ENCODE assay signal across 8 cellular contexts in genomic region chr11:118928870-118929495, GRCh38. TPM values are rescaled to one million over a fixed set of nuclear protein-coding genes. Genes with fewer than 3 reads are reported as not detected.
DNase-seq lines count a peak whose midpoint lies in the region; ATAC-seq and TF ChIP-seq lines count a peak whose summit lies in the region.

No MANE protein-coding gene starts in this region.

- DNase-seq in NCI-H2029 (lab: John Stamatoyannopoulos, UW) (peak; percentile 74), NCI-H2029 treated with DMSO at 0.1 percent for 48 hours (lab: John Stamatoyannopoulos, UW) (no peak), T1000 (lab: John Stamatoyannopoulos, UW) (peak; percentile 35), dorsolateral prefrontal cortex (peak in 1 of 10 donors; percentile 57), lung (ENCODE audit: low spot score) (no peak), suprapubic skin (ENCODE audit: low spot score in 2 of 2) (peak; percentile 86 to 88)
- DNase-seq in Jurkat, Clone E6-1 (ENCODE audit: low read depth, low spot score), result no peak

- H3K36me3 ChIP-seq in lung (ENCODE audit: control insufficient read depth in 2 of 2, insufficient read depth in 2 of 2, low read length in 2 of 2) (no peaks in the 10 kb centered on the region), suprapubic skin (no peaks in the 10 kb centered on the region)

- TF ChIP-seq EP300 in suprapubic skin (IDR thresholded peaks at IDR 0.05), result no peak

- TF ChIP-seq POLR2A in suprapubic skin (IDR thresholded peaks at IDR 0.05), result no peak

- no peaks in the 10 kb centered on the region for H3K9me3 ChIP-seq in lung (ENCODE audit: control insufficient read depth in 2 of 2, insufficient read depth in 1 of 2, low read length in 1 of 2)
- H3K9me3 ChIP-seq in suprapubic skin, result no peaks in the 10 kb centered on the region

- H3K4me1 ChIP-seq in lung (ENCODE audit: control insufficient read depth in 2 of 2, insufficient read depth in 2 of 2, low read length in 2 of 2) (peaks cover 0 to 6% of the 10 kb centered on the region in 2 donors), suprapubic skin (peaks cover 56% of the 10 kb centered on the region)

- peak in 5 of 56 donors; percentile 4 to 32 (median 10) for TF ChIP-seq CTCF in dorsolateral prefrontal cortex (IDR thresholded peaks at IDR 0.05 in 54 of 56, conservative IDR thresholded peaks at IDR 0.05 in 2 of 56; ENCODE audit: low read depth in 1 of 56, partially characterized antibody in 56 of 56)
- TF ChIP-seq CTCF in lung (IDR thresholded peaks at IDR 0.05; ENCODE audit: control extremely low read depth, extremely low read depth), result no peak
- TF ChIP-seq CTCF in suprapubic skin (IDR thresholded peaks at IDR 0.05), result no peak

- ATAC-seq in lung (ENCODE audit: insufficient read depth, low FRiP score) (peak; percentile 15), HG02623 (IDR thresholded peaks at IDR 0.05; ENCODE audit: unreplicated experiment) (no peak)

- H3K27ac ChIP-seq in dorsolateral prefrontal cortex (peak overlapping the region; percentile 83 to 100 (median 98)), lung (ENCODE audit: low read depth in 1 of 2, low read length in 1 of 2) (peak overlapping the region; percentile 90 to 94), suprapubic skin (peak overlapping the region; percentile 96)

- 0% methylated on average over 24 to 26 of the region's 26 CpGs for WGBS in lung, 2 donors
- 0% methylated on average over 14 of the region's 26 CpGs for WGBS in suprapubic skin

- H3K4me3 ChIP-seq in Jurkat, Clone E6-1 (ENCODE audit: low read length), result peak overlapping the region; percentile 75
- H3K4me3 ChIP-seq in dorsolateral prefrontal cortex (peak overlapping the region; percentile 65 to 100 (median 82)), lung (peak overlapping the region; percentile 75), suprapubic skin (peak overlapping the region; percentile 77)

- intact Hi-C loops in dorsolateral prefrontal cortex (cut with DNase I), result loop anchor here (1.0 to 5.0 kb wide), 3 partner anchors 22 to 237 kb away; partner anchors contain the start of gene DDX6 (in 2 of the 2)

- H3K27me3 ChIP-seq in dorsolateral prefrontal cortex (no peaks in the 10 kb centered on the region), lung (ENCODE audit: control insufficient read depth, insufficient read depth) (no peaks in the 10 kb centered on the region), suprapubic skin (no peaks in the 10 kb centered on the region)

RNA-seq across cellular contexts. Expression of gene BCL9L, which starts 3.3 kb away (rescaled TPM):
- polyA plus RNA-seq in Jurkat, Clone E6-1 (2012; ENCODE audit: insufficient read depth, insufficient read length), result 9.8 TPM
- total RNA-seq in dorsolateral prefrontal cortex (10 to 100 TPM; 18.7 to 59.0 (median 28.4) TPM), lung (10 to 100 TPM; 39.6 to 91.0 TPM), suprapubic skin (10 to 100 TPM; 50.0 to 58.9 (median 56.3) TPM)
- 10 to 100 TPM; 23.3 to 30.4 TPM for polyA plus RNA-seq in lung

RNA-seq across cellular contexts. Expression of gene UPK2, which starts 27.1 kb away (rescaled TPM):
- polyA plus RNA-seq in Jurkat, Clone E6-1 (2012; ENCODE audit: insufficient read depth, insufficient read length), result not detected
- total RNA-seq in dorsolateral prefrontal cortex (1 to 10 TPM in 3 of 120 experiments, under 1 TPM in 24, not detected in 93; 0.43 to 1.2 (median 0.59) TPM), lung (not detected), suprapubic skin (not detected)
- polyA plus RNA-seq in lung, result under 1 TPM in 1 of 2 donors, not detected in 1; 0.07 TPM

RNA-seq across cellular contexts. Expression of gene FOXR1, which starts 42.6 kb away (rescaled TPM):
- polyA plus RNA-seq in Jurkat, Clone E6-1 (2012; ENCODE audit: insufficient read depth, insufficient read length), result not detected
- total RNA-seq in dorsolateral prefrontal cortex, result under 1 TPM in 1 of 120 experiments, not detected in 119; 0.44 TPM
- total RNA-seq in lung, result not detected
- not detected for polyA plus RNA-seq in lung
- not detected for total RNA-seq in suprapubic skin

RNA-seq across cellular contexts. Expression of gene CXCR5, which starts 45.3 kb away (rescaled TPM):
- polyA plus RNA-seq in Jurkat, Clone E6-1 (2012; ENCODE audit: insufficient read depth, insufficient read length), result not detected
- total RNA-seq in dorsolateral prefrontal cortex (not detected), lung (under 1 TPM in 1 of 2 donors, not detected in 1; 0.48 TPM), suprapubic skin (not detected)
- polyA plus RNA-seq in lung, result under 1 TPM; 0.16 to 0.65 TPM

Comparison
In these comparisons a context has a peak if more than half of its experiments do, and no peak if none do; other contexts are left out.
1. DNase-seq: peak in NCI-H2029 (single experiment), T1000 (single experiment) and suprapubic skin (2 of 2); none in NCI-H2029 treated with DMSO at 0.1 percent for 48 hours (single experiment), Jurkat, Clone E6-1 (single experiment) and lung (single experiment).
2. Peak in every context shown above with its lines, with median percentiles within 50 percentile points of each other: H3K4me3 ChIP-seq and H3K27ac ChIP-seq.